In the genomic region with DNA sequence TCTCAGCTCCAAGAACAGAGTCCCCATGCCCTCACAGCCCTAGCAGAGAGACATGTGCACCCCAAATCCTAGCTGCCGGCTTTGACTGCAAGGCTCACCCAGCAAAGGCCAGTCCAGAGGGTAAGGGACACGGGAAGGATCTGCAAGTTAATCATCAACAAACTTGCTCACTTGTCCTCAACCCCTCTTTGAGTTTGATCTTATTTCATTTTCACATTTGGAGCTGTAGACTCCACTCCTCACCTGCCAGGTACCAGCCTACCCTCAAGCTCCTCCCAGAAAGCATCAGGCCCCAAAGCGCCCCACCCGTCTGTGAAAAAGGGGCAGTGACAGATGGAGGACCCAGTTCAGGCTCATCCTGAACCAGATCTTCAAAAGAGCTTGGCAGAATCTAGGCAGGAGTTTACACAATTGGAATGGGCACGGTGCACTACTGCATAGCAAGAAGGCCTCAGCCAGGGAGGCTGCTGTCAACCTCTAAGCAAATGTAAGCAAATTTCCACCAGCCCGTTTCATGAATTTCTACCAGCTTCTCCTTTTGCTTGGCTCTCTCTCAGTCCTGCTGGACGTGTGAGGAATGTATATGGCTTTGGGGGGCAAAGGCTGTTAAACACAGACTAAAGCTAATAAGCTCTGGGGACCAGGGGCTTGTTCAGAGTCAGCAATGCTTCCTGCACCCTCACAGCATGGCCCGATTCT, we compare ENCODE assay signal across 1 cellular context.
TF ChIP-seq lines count a peak whose summit lies in the region.

No MANE protein-coding gene starts in this region.

TF ChIP-seq in HepG2, 621 proteins besides CTCF, POLR2A, EP300 and RAD21 (continued from another document and continues in another):
- TF ChIP-seq, protein P1, sequence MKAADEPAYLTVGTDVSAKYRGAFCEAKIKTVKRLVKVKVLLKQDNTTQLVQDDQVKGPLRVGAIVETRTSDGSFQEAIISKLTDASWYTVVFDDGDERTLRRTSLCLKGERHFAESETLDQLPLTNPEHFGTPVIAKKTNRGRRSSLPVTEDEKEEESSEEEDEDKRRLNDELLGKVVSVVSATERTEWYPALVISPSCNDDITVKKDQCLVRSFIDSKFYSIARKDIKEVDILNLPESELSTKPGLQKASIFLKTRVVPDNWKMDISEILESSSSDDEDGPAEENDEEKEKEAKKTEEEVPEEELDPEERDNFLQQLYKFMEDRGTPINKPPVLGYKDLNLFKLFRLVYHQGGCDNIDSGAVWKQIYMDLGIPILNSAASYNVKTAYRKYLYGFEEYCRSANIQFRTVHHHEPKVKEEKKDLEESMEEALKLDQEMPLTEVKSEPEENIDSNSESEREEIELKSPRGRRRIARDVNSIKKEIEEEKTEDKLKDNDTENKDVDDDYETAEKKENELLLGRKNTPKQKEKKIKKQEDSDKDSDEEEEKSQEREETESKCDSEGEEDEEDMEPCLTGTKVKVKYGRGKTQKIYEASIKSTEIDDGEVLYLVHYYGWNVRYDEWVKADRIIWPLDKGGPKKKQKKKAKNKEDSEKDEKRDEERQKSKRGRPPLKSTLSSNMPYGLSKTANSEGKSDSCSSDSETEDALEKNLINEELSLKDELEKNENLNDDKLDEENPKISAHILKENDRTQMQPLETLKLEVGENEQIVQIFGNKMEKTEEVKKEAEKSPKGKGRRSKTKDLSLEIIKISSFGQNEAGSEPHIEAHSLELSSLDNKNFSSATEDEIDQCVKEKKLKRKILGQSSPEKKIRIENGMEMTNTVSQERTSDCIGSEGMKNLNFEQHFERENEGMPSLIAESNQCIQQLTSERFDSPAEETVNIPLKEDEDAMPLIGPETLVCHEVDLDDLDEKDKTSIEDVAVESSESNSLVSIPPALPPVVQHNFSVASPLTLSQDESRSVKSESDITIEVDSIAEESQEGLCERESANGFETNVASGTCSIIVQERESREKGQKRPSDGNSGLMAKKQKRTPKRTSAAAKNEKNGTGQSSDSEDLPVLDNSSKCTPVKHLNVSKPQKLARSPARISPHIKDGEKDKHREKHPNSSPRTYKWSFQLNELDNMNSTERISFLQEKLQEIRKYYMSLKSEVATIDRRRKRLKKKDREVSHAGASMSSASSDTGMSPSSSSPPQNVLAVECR (CRISPR knock-in tag; IDR thresholded peaks at IDR 0.05; ENCODE audit: borderline replicate concordance), result 0 out of 2 replicates have a peak, but pooled peaks have one; percentile 45
- TF ChIP-seq ZNF652 (CRISPR knock-in tag; IDR thresholded peaks at IDR 0.05; ENCODE audit: borderline replicate concordance, low read depth) (no peak), KDM3A (CRISPR knock-in tag; IDR thresholded peaks at IDR 0.05; ENCODE audit: low read depth) (no peak), ZFP90 (CRISPR knock-in tag; IDR thresholded peaks at IDR 0.05; ENCODE audit: borderline replicate concordance) (no peak), ZNF768 (CRISPR knock-in tag; IDR thresholded peaks at IDR 0.05) (no peak), PRPF4 (IDR thresholded peaks at IDR 0.05; ENCODE audit: low read depth, low read length, poor library complexity, severe bottlenecking) (no peak), KDM2A (CRISPR knock-in tag; IDR thresholded peaks at IDR 0.05; ENCODE audit: borderline replicate concordance, low read depth) (no peak), ASH2L (IDR thresholded peaks at IDR 0.05; ENCODE audit: insufficient read length, low read depth, low read length) (peak; percentile 34), SYNCRIP (IDR thresholded peaks at IDR 0.05; ENCODE audit: insufficient read depth, low read depth, low read length) (no peak)
- TF ChIP-seq, protein P2, sequence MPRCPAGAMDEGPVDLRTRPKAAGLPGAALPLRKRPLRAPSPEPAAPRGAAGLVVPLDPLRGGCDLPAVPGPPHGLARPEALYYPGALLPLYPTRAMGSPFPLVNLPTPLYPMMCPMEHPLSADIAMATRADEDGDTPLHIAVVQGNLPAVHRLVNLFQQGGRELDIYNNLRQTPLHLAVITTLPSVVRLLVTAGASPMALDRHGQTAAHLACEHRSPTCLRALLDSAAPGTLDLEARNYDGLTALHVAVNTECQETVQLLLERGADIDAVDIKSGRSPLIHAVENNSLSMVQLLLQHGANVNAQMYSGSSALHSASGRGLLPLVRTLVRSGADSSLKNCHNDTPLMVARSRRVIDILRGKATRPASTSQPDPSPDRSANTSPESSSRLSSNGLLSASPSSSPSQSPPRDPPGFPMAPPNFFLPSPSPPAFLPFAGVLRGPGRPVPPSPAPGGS (CRISPR knock-in tag; IDR thresholded peaks at IDR 0.05), result no peak
- TF ChIP-seq, protein P3, sequence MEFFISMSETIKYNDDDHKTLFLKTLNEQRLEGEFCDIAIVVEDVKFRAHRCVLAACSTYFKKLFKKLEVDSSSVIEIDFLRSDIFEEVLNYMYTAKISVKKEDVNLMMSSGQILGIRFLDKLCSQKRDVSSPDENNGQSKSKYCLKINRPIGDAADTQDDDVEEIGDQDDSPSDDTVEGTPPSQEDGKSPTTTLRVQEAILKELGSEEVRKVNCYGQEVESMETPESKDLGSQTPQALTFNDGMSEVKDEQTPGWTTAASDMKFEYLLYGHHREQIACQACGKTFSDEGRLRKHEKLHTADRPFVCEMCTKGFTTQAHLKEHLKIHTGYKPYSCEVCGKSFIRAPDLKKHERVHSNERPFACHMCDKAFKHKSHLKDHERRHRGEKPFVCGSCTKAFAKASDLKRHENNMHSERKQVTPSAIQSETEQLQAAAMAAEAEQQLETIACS (CRISPR knock-in tag; IDR thresholded peaks at IDR 0.05), result no peak
- TF ChIP-seq, protein P4, sequence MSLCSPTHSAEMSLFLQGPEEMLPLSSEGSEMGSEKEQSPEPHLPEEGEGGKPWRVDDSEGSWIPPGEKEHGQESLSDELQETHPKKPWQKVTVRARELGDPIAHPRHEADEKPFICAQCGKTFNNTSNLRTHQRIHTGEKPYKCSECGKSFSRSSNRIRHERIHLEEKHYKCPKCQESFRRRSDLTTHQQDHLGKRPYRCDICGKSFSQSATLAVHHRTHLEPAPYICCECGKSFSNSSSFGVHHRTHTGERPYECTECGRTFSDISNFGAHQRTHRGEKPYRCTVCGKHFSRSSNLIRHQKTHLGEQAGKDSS (CRISPR knock-in tag; IDR thresholded peaks at IDR 0.05; ENCODE audit: borderline replicate concordance, low read depth), result no peak
- TF ChIP-seq, protein P5, sequence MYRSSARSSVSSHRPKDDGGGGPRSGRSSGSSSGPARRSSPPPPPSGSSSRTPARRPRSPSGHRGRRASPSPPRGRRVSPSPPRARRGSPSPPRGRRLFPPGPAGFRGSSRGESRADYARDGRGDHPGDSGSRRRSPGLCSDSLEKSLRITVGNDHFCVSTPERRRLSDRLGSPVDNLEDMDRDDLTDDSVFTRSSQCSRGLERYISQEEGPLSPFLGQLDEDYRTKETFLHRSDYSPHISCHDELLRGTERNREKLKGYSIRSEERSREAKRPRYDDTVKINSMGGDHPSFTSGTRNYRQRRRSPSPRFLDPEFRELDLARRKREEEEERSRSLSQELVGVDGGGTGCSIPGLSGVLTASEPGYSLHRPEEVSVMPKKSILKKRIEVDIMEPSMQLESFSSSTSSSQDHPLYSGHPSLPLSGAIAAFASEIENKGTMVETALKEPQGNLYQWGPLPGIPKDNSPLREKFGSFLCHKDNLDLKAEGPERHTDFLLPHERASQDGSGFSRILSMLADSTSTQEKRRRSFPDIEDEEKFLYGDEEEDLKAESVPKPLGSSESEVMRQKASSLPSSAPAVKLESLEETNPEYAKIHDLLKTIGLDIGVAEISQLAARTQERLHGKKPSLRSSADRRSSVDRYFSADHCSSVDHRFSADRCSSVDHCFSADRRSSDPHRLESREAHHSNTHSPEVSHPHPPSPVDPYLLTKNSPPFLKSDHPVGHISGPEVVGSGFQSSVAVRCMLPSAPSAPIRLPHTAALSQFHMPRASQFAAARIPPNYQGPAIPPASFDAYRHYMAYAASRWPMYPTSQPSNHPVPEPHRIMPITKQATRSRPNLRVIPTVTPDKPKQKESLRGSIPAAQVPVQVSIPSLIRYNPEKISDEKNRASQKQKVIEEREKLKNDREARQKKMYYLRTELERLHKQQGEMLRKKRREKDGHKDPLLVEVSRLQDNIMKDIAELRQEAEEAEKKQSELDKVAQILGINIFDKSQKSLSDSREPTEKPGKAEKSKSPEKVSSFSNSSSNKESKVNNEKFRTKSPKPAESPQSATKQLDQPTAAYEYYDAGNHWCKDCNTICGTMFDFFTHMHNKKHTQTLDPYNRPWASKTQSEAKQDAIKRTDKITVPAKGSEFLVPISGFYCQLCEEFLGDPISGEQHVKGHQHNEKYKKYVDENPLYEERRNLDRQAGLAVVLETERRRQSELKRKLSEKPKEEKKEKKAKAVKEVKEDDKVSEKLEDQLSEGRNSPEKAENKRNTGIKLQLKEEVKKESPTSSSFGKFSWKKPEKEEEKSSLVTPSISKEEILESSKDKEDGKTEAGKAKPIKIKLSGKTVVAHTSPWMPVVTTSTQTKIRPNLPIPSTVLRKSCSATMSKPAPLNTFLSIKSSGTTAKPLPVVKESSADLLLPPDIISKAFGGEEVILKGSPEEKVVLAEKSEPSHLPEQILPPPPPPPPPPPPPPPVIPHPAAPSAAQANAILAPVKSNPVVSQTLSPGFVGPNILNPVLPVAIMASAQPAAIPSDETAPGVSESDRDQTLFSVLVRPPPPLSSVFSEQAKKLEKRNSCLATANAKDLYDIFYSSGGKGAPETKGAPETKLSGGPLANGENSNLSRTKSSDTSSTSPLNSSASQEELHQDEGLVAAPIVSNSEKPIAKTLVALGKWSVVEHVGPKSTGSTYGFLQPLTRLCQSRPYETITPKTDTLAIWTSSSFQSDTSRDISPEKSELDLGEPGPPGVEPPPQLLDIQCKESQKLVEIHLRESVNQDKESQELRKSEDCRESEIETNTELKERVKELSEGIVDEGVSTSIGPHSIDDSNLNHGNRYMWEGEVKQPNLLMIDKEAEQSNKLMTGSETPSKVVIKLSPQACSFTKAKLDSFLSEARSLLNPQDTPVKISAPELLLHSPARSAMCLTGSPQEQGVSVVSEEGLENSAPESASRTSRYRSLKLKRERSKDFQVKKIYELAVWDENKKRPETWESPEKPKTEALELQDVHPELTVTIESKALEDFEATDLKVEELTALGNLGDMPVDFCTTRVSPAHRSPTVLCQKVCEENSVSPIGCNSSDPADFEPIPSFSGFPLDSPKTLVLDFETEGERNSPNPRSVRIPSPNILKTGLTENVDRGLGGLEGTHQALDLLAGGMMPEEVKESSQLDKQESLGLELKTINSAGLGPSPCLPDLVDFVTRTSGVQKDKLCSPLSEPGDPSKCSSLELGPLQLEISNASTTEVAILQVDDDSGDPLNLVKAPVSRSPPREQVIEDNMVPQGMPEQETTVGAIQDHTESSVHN (CRISPR knock-in tag; IDR thresholded peaks at IDR 0.05), result no peak
- TF ChIP-seq, protein P6, sequence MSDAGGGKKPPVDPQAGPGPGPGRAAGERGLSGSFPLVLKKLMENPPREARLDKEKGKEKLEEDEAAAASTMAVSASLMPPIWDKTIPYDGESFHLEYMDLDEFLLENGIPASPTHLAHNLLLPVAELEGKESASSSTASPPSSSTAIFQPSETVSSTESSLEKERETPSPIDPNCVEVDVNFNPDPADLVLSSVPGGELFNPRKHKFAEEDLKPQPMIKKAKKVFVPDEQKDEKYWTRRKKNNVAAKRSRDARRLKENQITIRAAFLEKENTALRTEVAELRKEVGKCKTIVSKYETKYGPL (CRISPR knock-in tag; IDR thresholded peaks at IDR 0.05), result no peak
- TF ChIP-seq, protein P7, sequence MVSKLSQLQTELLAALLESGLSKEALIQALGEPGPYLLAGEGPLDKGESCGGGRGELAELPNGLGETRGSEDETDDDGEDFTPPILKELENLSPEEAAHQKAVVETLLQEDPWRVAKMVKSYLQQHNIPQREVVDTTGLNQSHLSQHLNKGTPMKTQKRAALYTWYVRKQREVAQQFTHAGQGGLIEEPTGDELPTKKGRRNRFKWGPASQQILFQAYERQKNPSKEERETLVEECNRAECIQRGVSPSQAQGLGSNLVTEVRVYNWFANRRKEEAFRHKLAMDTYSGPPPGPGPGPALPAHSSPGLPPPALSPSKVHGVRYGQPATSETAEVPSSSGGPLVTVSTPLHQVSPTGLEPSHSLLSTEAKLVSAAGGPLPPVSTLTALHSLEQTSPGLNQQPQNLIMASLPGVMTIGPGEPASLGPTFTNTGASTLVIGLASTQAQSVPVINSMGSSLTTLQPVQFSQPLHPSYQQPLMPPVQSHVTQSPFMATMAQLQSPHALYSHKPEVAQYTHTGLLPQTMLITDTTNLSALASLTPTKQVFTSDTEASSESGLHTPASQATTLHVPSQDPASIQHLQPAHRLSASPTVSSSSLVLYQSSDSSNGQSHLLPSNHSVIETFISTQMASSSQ (IDR thresholded peaks at IDR 0.05; ENCODE audit: low read depth), result peak; percentile 84
- TF ChIP-seq, protein P7 (CRISPR knock-in tag; IDR thresholded peaks at IDR 0.05; ENCODE audit: borderline replicate concordance), result peak; percentile 72; the same call in 1 of the 2 replicates
- TF ChIP-seq, protein P8, sequence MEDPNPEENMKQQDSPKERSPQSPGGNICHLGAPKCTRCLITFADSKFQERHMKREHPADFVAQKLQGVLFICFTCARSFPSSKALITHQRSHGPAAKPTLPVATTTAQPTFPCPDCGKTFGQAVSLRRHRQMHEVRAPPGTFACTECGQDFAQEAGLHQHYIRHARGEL (CRISPR knock-in tag; IDR thresholded peaks at IDR 0.05), result no peak
